20 cellular contexts compared by ENCODE assay signal in genomic region chr1:56537660-56538059, GRCh38. TPM values are rescaled to one million over a fixed set of nuclear protein-coding genes. Genes with fewer than 3 reads are reported as not detected.
"Had no signal": no experiment of that assay in that cellular context is flagged by ENCODE, and none has a peak within 500 bp of the region (broad histone marks: within the 10 kb centered on the region; RNA-seq: fewer than 3 reads in every experiment).

No MANE protein-coding gene starts in this region.

- H3K36me3 Mint-ChIP-seq: naive B cell had no signal

- H3K36me3 ChIP-seq: breast epithelium, uterus had no signal

- H3K4me3 ChIP-seq: breast epithelium, mucosa of descending colon, tibial artery, uterus had no signal

- H3K4me1 Mint-ChIP-seq: activated CD4-positive, alpha-beta T cell treated with anti-CD3 and anti-CD28 coated beads, Interleukin-2, amount 10 ng/mL, durations not matched to agents 7 days and 5 days; activated naive CD8-positive, alpha-beta T cell treated with anti-CD3 and anti-CD28 coated beads, Interleukin-2, amount 50 U/mL, for 24 hours; naive B cell had no signal

- H3K9me3 ChIP-seq: breast epithelium, mucosa of descending colon, neutrophil, tibial artery, uterus had no signal

- H3K27ac ChIP-seq: breast epithelium, neutrophil, parathyroid adenoma, tibial artery, uterus had no signal

- DNase-seq: activated CD4-positive, alpha-beta T cell treated with anti-CD3 and anti-CD28 coated beads, Interleukin-2, amount 10 ng/mL, durations not matched to agents 7 days and 5 days; activated CD8-positive, alpha-beta T cell treated with anti-CD3 and anti-CD28 coated beads, Interleukin-2, amount 10 ng/mL, durations not matched to agents 7 days and 5 days; activated naive CD4-positive, alpha-beta T cell treated with anti-CD3 and anti-CD28 coated beads for 36 hours; activated naive CD8-positive, alpha-beta T cell treated with anti-CD3 and anti-CD28 coated beads, Interleukin-2, amount 50 U/mL, for 24 hours; activated T-cell treated with anti-CD3 and anti-CD28 coated beads, Interleukin-2, amount 50 U/mL, for 24 hours; anterior cingulate cortex; dermis blood vessel endothelial cell; effector memory CD4-positive, alpha-beta T cell; kidney; mesenchymal stem cell; mucosa of descending colon; naive B cell; stimulated activated naive B cell treated with anti-CD40 and anti-IgM and Interleukin-4, amounts not matched to agents 10 μg/mL and 1 μg/mL and 100 μg/mL, for 72 hours; tibial artery; uterus had no signal

- H3K4me3 Mint-ChIP-seq: activated CD4-positive, alpha-beta T cell treated with anti-CD3 and anti-CD28 coated beads, Interleukin-2, amount 10 ng/mL, durations not matched to agents 7 days and 5 days; activated CD8-positive, alpha-beta T cell treated with anti-CD3 and anti-CD28 coated beads, Interleukin-2, amount 10 ng/mL, durations not matched to agents 7 days and 5 days; activated naive CD4-positive, alpha-beta T cell treated with anti-CD3 and anti-CD28 coated beads for 36 hours; activated naive CD8-positive, alpha-beta T cell treated with anti-CD3 and anti-CD28 coated beads, Interleukin-2, amount 50 U/mL, for 24 hours; activated T-cell treated with anti-CD3 and anti-CD28 coated beads, Interleukin-2, amount 50 U/mL, for 24 hours; naive B cell; stimulated activated naive B cell treated with anti-CD40 and anti-IgM and Interleukin-4, amounts not matched to agents 10 μg/mL and 1 μg/mL and 100 μg/mL, for 72 hours had no signal

- H3K27me3 ChIP-seq: breast epithelium, neutrophil, tibial artery, uterus had no signal

- H3K9me3 Mint-ChIP-seq: activated naive CD4-positive, alpha-beta T cell treated with anti-CD3 and anti-CD28 coated beads for 36 hours; activated naive CD8-positive, alpha-beta T cell treated with anti-CD3 and anti-CD28 coated beads, Interleukin-2, amount 50 U/mL, for 24 hours; activated T-cell treated with anti-CD3 and anti-CD28 coated beads, Interleukin-2, amount 50 U/mL, for 24 hours; stimulated activated naive B cell treated with anti-CD40 and anti-IgM and Interleukin-4, amounts not matched to agents 10 μg/mL and 1 μg/mL and 100 μg/mL, for 72 hours had no signal

- H3K27ac Mint-ChIP-seq: activated CD4-positive, alpha-beta T cell treated with anti-CD3 and anti-CD28 coated beads, Interleukin-2, amount 10 ng/mL, durations not matched to agents 7 days and 5 days; activated CD8-positive, alpha-beta T cell treated with anti-CD3 and anti-CD28 coated beads, Interleukin-2, amount 10 ng/mL, durations not matched to agents 7 days and 5 days; activated naive CD4-positive, alpha-beta T cell treated with anti-CD3 and anti-CD28 coated beads for 36 hours; activated naive CD8-positive, alpha-beta T cell treated with anti-CD3 and anti-CD28 coated beads, Interleukin-2, amount 50 U/mL, for 24 hours; activated T-cell treated with anti-CD3 and anti-CD28 coated beads, Interleukin-2, amount 50 U/mL, for 24 hours; stimulated activated naive B cell treated with anti-CD40 and anti-IgM and Interleukin-4, amounts not matched to agents 10 μg/mL and 1 μg/mL and 100 μg/mL, for 72 hours had no signal

- ATAC-seq: activated CD4-positive, CD25-positive, alpha-beta regulatory T cell treated with anti-CD3 and anti-CD28 coated beads, Interleukin-2, amount 50 U/mL, for 24 hours; activated CD8-positive, alpha-beta T cell treated with anti-CD3 and anti-CD28 coated beads, Interleukin-2, amount 10 ng/mL, durations not matched to agents 7 days and 5 days; activated naive CD8-positive, alpha-beta T cell treated with anti-CD3 and anti-CD28 coated beads, Interleukin-2, amount 50 U/mL, for 24 hours; mucosa of descending colon; stimulated activated naive B cell treated with anti-CD40 and anti-IgM and Interleukin-4, amounts not matched to agents 10 μg/mL and 1 μg/mL and 100 μg/mL, for 72 hours had no signal

- H3K4me1 ChIP-seq: breast epithelium had no signal

RNA-seq across cellular contexts. Expression of gene PLPP3, which starts 41.7 kb away (rescaled TPM):
- total RNA-seq: activated CD4-positive, alpha-beta T cell treated with anti-CD3 and anti-CD28 coated beads, Interleukin-2, amount 10 ng/mL, durations not matched to agents 7 days and 5 days; activated CD8-positive, alpha-beta T cell treated with anti-CD3 and anti-CD28 coated beads, Interleukin-2, amount 10 ng/mL, durations not matched to agents 7 days and 5 days; activated naive CD4-positive, alpha-beta T cell treated with anti-CD3 and anti-CD28 coated beads for 36 hours; T-helper 1 cell treated with Interleukin-12 subunit alpha and Interleukin-12 subunit beta and Interleukin-4 antibody, amounts not matched to agents 30 ng/mL and 1 ng/mL, for 36 hours had no signal
